14 cellular contexts compared by ENCODE assay signal in the genomic region with DNA sequence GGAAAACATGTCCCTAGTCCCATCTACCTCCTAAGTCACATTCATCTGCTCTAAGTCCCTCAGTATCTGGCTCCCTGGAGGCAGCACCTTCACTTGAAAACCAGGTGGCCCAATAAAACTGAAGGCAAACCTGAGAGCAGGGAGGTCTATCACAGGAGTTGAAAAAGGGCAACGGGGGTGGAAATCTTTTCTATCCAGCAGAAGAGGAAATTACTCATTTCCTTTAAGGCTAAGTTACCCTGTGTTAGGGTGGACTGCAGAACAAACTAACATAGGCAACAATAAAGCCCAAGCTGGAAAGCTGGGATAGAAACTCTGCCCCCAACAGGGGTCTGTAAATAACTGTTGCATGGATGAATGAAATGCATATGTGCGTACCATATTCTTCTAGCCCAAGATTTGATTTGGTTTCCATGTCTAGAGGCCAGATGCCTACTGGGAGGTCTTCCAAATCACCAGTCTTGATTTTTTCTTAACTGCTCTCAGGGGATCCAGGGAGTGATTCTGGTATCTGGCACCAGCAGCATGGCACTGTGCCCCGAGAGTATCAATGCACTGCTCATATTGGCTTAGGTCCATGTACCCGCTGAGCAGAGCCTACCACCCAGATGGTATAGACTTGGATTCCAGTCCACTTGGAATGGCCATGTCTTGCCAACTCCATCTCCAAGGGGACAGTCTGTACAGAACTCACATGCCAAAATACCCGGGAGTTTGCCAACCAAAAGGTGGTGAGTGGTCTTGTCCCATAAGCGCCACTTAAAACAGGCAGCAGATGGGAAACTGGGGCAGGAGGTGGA.
DNase-seq lines count a peak whose midpoint lies in the region; ATAC-seq and TF ChIP-seq lines count a peak whose summit lies in the region.
"Had no signal": no experiment of that assay in that cellular context is flagged by ENCODE, and none has a peak within 500 bp of the region (broad histone marks: within the 10 kb centered on the region; RNA-seq: fewer than 3 reads in every experiment).

No MANE protein-coding gene starts in this region.

- DNase-seq in DMS79 (lab: John Stamatoyannopoulos, UW), result peak; percentile 89
- DNase-seq in NCI-H1694 (lab: John Stamatoyannopoulos, UW), result peak; percentile 87
- no peak for DNase-seq in RWPE2 (ENCODE audit: low spot score)
- peak; percentile 37 for DNase-seq in iris pigment epithelial cell (ENCODE audit: low read depth)
- no peak for DNase-seq in HEK293T (ENCODE audit: extremely low spot score)
- no peak for DNase-seq in NCI-H82 (lab: John Stamatoyannopoulos, UW)
- DNase-seq in activated CD4-positive, alpha-beta T cell treated with anti-CD3 and anti-CD28 coated beads, Interleukin-2, amount 50 U/mL, for 48 hours, result no peak
- DNase-seq: DND-41; NCI-H1436; stimulated activated naive CD8-positive, alpha-beta T cell treated with anti-CD3 and anti-CD28 coated beads, Interleukin-15, Interleukin-2, amounts not matched to agents 100 U/mL and 50 U/mL, for 24 hours; uterus had no signal

- POLR2A ChIA-PET in HEK293T (lab: Yijun Ruan, JAX), result no interaction called here

- TF ChIP-seq CTCF in RWPE2 (IDR thresholded peaks at IDR 0.05; ENCODE audit: poor library complexity, severe bottlenecking), result no peak

- H3K4me1 ChIP-seq in RWPE2 (ENCODE audit: insufficient read depth, poor library complexity, severe bottlenecking), result peaks cover 58% of the 10 kb centered on the region

- ATAC-seq in RWPE2 (ENCODE audit: low read depth), result 0 out of 3 replicates have a peak, but pooled peaks have one; percentile 23
- ATAC-seq in GM19023 (IDR thresholded peaks at IDR 0.05; ENCODE audit: unreplicated experiment), result no peak
- ATAC-seq: activated naive CD4-positive, alpha-beta T cell treated with anti-CD3 and anti-CD28 coated beads, Interleukin-2, amount 50 U/mL, for 72 hours; stimulated activated naive CD8-positive, alpha-beta T cell treated with anti-CD3 and anti-CD28 coated beads, Interleukin-15, Interleukin-2, amounts not matched to agents 100 U/mL and 50 U/mL, for 24 hours had no signal

- H3K36me3 ChIP-seq in RWPE2 (ENCODE audit: low read depth), result no peaks in the 10 kb centered on the region
- H3K36me3 ChIP-seq: uterus had no signal

- peak overlapping the region; percentile 97 for H3K27ac ChIP-seq in RWPE2 (ENCODE audit: poor library complexity, severe bottlenecking)
- H3K27ac ChIP-seq: SK-N-MC, uterus had no signal

- H3K9me3 ChIP-seq in RWPE2 (ENCODE audit: severe bottlenecking), result no peaks in the 10 kb centered on the region
- H3K9me3 ChIP-seq: uterus had no signal

- CTCF ChIA-PET in HEK293T (lab: Yijun Ruan, JAX), result no interaction called here

- H3K4me3 ChIP-seq in RWPE2 (ENCODE audit: severe bottlenecking), result no peak overlapping the region
- H3K4me3 ChIP-seq: SK-N-MC, uterus had no signal

- H3K27me3 ChIP-seq in RWPE2 (ENCODE audit: insufficient read depth, poor library complexity, severe bottlenecking), result no peaks in the 10 kb centered on the region
- H3K27me3 ChIP-seq: uterus had no signal

TF ChIP-seq in HEK293T, 16 proteins besides CTCF, POLR2A, EP300 and RAD21:
- TF ChIP-seq HDGF (IDR thresholded peaks at IDR 0.05; ENCODE audit: borderline replicate concordance), result no peak
- no peak for TF ChIP-seq CTBP1 (IDR thresholded peaks at IDR 0.05; ENCODE audit: borderline replicate concordance)
- TF ChIP-seq ARNT (IDR thresholded peaks at IDR 0.05), result no peak
- TF ChIP-seq, protein P1, sequence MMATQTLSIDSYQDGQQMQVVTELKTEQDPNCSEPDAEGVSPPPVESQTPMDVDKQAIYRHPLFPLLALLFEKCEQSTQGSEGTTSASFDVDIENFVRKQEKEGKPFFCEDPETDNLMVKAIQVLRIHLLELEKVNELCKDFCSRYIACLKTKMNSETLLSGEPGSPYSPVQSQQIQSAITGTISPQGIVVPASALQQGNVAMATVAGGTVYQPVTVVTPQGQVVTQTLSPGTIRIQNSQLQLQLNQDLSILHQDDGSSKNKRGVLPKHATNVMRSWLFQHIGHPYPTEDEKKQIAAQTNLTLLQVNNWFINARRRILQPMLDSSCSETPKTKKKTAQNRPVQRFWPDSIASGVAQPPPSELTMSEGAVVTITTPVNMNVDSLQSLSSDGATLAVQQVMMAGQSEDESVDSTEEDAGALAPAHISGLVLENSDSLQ (IDR thresholded peaks at IDR 0.05), result no peak
- no peak for TF ChIP-seq SUZ12 (IDR thresholded peaks at IDR 0.05)
- no peak for TF ChIP-seq FOXA1 (IDR thresholded peaks at IDR 0.05)
- no peak for TF ChIP-seq SP1 (IDR thresholded peaks at IDR 0.05)
- TF ChIP-seq FOXM1 (IDR thresholded peaks at IDR 0.05; ENCODE audit: borderline replicate concordance), result no peak
- no peak for TF ChIP-seq BHLHE40 (IDR thresholded peaks at IDR 0.05; ENCODE audit: borderline replicate concordance)
- no peak for TF ChIP-seq L3MBTL2 (conservative IDR thresholded peaks at IDR 0.05)
- no peak for TF ChIP-seq TARDBP (IDR thresholded peaks at IDR 0.05)
- TF ChIP-seq FOXK2 (IDR thresholded peaks at IDR 0.05), result no peak
- no peak for TF ChIP-seq ELF4 (IDR thresholded peaks at IDR 0.05)
- no peak for TF ChIP-seq ZNF384 (IDR thresholded peaks at IDR 0.05)
- no peak for TF ChIP-seq LEF1 (IDR thresholded peaks at IDR 0.05; ENCODE audit: borderline replicate concordance)
- TF ChIP-seq NFRKB (IDR thresholded peaks at IDR 0.05), result no peak

Comparison
In these comparisons a context has a peak if more than half of its experiments do, and no peak if none do; other contexts are left out.
1. DNase-seq: peak in DMS79 (single experiment), NCI-H1694 (single experiment) and iris pigment epithelial cell (single experiment); none in RWPE2 (single experiment), HEK293T (single experiment), NCI-H82 (single experiment) and activated CD4-positive, alpha-beta T cell treated with anti-CD3 and anti-CD28 coated beads, Interleukin-2, amount 50 U/mL, for 48 hours (0 of 2).